ENCODE assay signal across 7 cellular contexts in the genomic region with DNA sequence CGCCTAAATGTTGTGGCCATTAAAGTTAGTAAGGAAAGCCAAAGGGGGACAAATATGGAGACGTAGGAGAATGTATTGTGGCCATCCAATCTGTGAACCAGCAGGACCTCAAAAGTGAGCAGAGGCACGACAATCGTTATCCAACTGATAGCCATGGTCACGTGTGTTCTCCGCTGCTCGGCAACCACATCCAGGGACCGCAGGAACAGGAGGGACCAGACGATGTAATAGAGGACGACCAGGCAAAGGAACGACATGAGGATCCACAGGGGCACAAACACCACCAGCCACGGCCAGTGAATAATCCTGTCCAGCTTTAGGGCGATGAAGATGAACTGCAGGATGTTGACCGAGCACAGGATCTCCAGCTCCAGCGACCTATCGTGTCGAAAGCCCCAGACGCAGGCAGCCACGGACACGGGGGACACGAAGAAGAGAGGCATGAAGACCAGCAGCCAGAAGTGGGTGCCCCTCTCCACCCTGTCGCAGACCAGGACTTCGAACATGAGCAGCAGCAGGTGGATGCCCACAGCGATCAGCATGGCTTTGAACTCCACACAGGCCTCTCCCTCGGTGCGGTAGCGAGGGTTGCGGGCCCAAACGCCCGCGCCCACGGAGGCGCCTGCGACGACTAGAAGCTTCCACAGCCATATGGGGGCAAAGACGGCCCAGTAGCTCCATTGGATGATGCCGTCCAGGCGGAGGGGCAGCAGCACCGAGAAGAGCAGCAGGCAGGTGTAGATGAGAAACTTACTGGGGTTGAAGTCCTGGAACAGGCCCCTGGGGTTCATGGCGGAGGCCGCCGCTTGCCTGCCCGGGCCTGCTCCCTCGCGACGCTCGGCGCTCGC. TPM values are rescaled to one million over a fixed set of nuclear protein-coding genes. Genes with fewer than 3 reads are reported as not detected.
DNase-seq lines count a peak whose midpoint lies in the region; ATAC-seq and TF ChIP-seq lines count a peak whose summit lies in the region.

No MANE protein-coding gene starts in this region.

- peaks cover 30% of the 10 kb centered on the region for H3K36me3 Mint-ChIP-seq in activated naive CD8-positive, alpha-beta T cell
- H3K36me3 Mint-ChIP-seq in immature natural killer cell = peaks cover 5 to 11% (median 10%) of the 10 kb centered on the region in 3 donors

- peak overlapping the region; percentile 50 for H3K4me3 ChIP-seq in HFF-Myc (replicated peaks; ENCODE audit: low read depth, low read length)

- peaks cover 50% of the 10 kb centered on the region for H3K4me1 Mint-ChIP-seq in activated naive CD8-positive, alpha-beta T cell (ENCODE audit: low read depth)
- H3K4me1 Mint-ChIP-seq in immature natural killer cell = peaks cover 46 to 59% of the 10 kb centered on the region in 2 donors
- H3K4me1 Mint-ChIP-seq in stimulated activated naive CD8-positive, alpha-beta T cell treated with anti-CD3 and anti-CD28 coated beads, Interleukin-15, amount 100 ng/mL, for 72 hours = peaks cover 69% of the 10 kb centered on the region

- DNase-seq in HFF-Myc (ENCODE audit: extremely low read depth, low read depth) (no peak), immature natural killer cell (no peak), DMS114 treated with DMSO at 0.1 percent for 48 hours (lab: John Stamatoyannopoulos, UW; ENCODE audit: unreplicated experiment) (no peak)
- no peak for DNase-seq in stimulated activated naive CD8-positive, alpha-beta T cell treated with anti-CD3 and anti-CD28 coated beads, Interleukin-15, amount 100 ng/mL, for 72 hours
- no peak for DNase-seq in effector CD4-positive, alpha-beta T cell

- peak; percentile 9 for ATAC-seq in stimulated activated naive CD8-positive, alpha-beta T cell treated with anti-CD3 and anti-CD28 coated beads, Interleukin-15, amount 100 ng/mL, for 72 hours
- no peak for ATAC-seq in GM21423 (IDR thresholded peaks at IDR 0.05; ENCODE audit: unreplicated experiment)

- TF ChIP-seq CTCF in HFF-Myc (IDR thresholded peaks at IDR 0.05; ENCODE audit: low read depth, low read length, missing control alignments) = no peak

- H3K27ac Mint-ChIP-seq in activated naive CD8-positive, alpha-beta T cell = peak overlapping the region; percentile 83
- peak overlapping the region; percentile 79 to 92 (median 84) for H3K27ac Mint-ChIP-seq in immature natural killer cell
- peak overlapping the region; percentile 88 to 89 for H3K27ac Mint-ChIP-seq in stimulated activated naive CD8-positive, alpha-beta T cell treated with anti-CD3 and anti-CD28 coated beads, Interleukin-15, amount 100 ng/mL, for 72 hours

- peak overlapping the region; percentile 80 for H3K4me3 Mint-ChIP-seq in activated naive CD8-positive, alpha-beta T cell
- peak overlapping the region; percentile 79 to 89 (median 87) for H3K4me3 Mint-ChIP-seq in immature natural killer cell
- H3K4me3 Mint-ChIP-seq in stimulated activated naive CD8-positive, alpha-beta T cell treated with anti-CD3 and anti-CD28 coated beads, Interleukin-15, amount 100 ng/mL, for 72 hours = peak overlapping the region; percentile 79 to 84

- H3K9me3 Mint-ChIP-seq in activated naive CD8-positive, alpha-beta T cell (ENCODE audit: low read depth) = no peaks in the 10 kb centered on the region
- H3K9me3 Mint-ChIP-seq in immature natural killer cell = no peaks in the 10 kb centered on the region
- H3K9me3 Mint-ChIP-seq in stimulated activated naive CD8-positive, alpha-beta T cell treated with anti-CD3 and anti-CD28 coated beads, Interleukin-15, amount 100 ng/mL, for 72 hours = peaks cover 5 to 12% of the 10 kb centered on the region in 2 donors

- no peaks in the 10 kb centered on the region for H3K27me3 Mint-ChIP-seq in activated naive CD8-positive, alpha-beta T cell
- peaks cover 2 to 7% (median 2%) of the 10 kb centered on the region in 3 donors for H3K27me3 Mint-ChIP-seq in immature natural killer cell (ENCODE audit: low read depth in 3 of 3)
- no peaks in the 10 kb centered on the region for H3K27me3 Mint-ChIP-seq in stimulated activated naive CD8-positive, alpha-beta T cell treated with anti-CD3 and anti-CD28 coated beads, Interleukin-15, amount 100 ng/mL, for 72 hours

RNA-seq across cellular contexts. Expression of gene TMEM185B, which starts 0.8 kb away (rescaled TPM):
- 10 to 100 TPM; 12.6 to 30.4 (median 20.5) TPM for polyA plus RNA-seq in immature natural killer cell

RNA-seq across cellular contexts. Expression of gene RALB, which starts 30.2 kb away (rescaled TPM):
- polyA plus RNA-seq in immature natural killer cell = 10 to 100 TPM; 47.7 to 55.1 (median 54.2) TPM
